Comparison of ENCODE assay signal across 8 cellular contexts in the genomic region with DNA sequence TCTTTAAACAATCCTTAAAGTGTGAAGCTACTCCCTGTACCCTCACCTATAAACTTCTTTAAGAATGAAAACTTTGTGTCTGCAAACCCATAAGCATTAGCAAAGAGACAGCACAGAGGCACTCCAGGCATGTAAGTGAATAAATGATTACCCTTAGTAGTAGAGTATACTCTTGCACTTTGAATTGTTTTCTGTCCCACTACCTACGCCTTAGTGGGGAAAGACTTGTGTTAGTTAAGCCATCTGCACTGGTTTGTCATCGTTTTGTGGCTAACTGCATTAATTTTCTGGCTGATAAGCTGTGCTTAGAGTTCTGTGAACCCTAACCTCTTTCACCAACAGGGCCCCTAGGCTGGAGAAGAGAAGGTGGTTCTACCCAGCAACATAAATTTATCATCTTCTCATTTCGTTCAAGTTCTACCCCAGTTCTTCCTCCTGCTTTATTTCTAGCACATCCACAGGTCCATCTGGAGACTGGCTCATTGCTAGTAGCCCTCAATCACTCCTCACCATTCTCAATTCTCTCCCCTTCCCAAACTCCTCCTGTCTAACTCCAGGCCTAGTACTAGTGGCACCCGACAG. TPM values are rescaled to one million over a fixed set of nuclear protein-coding genes. Genes with fewer than 3 reads are reported as not detected.
DNase-seq lines count a peak whose midpoint lies in the region; FAIRE-seq and TF ChIP-seq lines count a peak whose summit lies in the region.

No MANE protein-coding gene starts in this region.

- H3K27ac ChIP-seq in kidney (ENCODE audit: low read depth in 2 of 2, low read length in 2 of 2) (peak overlapping the region; percentile 81 to 85), subcutaneous abdominal adipose tissue (ENCODE audit: low read depth, low read length) (peak overlapping the region; percentile 75)

- no peaks in the 10 kb centered on the region for H3K27me3 Mint-ChIP-seq in activated naive CD8-positive, alpha-beta T cell

- H3K9me3 Mint-ChIP-seq in activated naive CD8-positive, alpha-beta T cell (ENCODE audit: low read depth): no peaks in the 10 kb centered on the region

- H3K36me3 ChIP-seq in kidney (ENCODE audit: control insufficient read depth in 1 of 2, insufficient read depth in 2 of 2, low read length in 2 of 2) (peaks cover 6 to 16% of the 10 kb centered on the region in 2 donors), subcutaneous abdominal adipose tissue (ENCODE audit: control insufficient read depth in 5 of 5, insufficient read depth in 5 of 5, low read length in 5 of 5) (peaks cover 2 to 10% (median 3%) of the 10 kb centered on the region in 5 donors)

- H3K4me3 Mint-ChIP-seq in activated naive CD8-positive, alpha-beta T cell: peak overlapping the region; percentile 95

- DNase-seq in NCI-H1092 treated with DMSO at 0.1 percent for 48 hours (lab: John Stamatoyannopoulos, UW): peak; percentile 21
- DNase-seq in NCI-H1092 (lab: John Stamatoyannopoulos, UW): no peak
- DNase-seq in kidney: no peak
- DNase-seq in KG1 (lab: John Stamatoyannopoulos, UW): no peak
- DNase-seq in NCI-H1417 (lab: John Stamatoyannopoulos, UW): no peak
- no peak for DNase-seq in posterior vena cava (ENCODE audit: low spot score)

- intact Hi-C loops in kidney (cut with DNase I): no loop called here
- intact Hi-C loops in posterior vena cava (cut with DNase I): loop anchor here in 1 of 2 donors (10.0 kb wide), 1 partner anchor 216 kb away; no protein-coding TSS in a partner anchor

- peak overlapping the region; percentile 80 to 87 for H3K4me3 ChIP-seq in kidney (ENCODE audit: low read length in 2 of 2)
- H3K4me3 ChIP-seq in subcutaneous abdominal adipose tissue (ENCODE audit: low read depth in 1 of 5, low read length in 5 of 5): peak overlapping the region; percentile 81 to 98 (median 91)

- FAIRE-seq in kidney (lab: Jason Lieb, UNC): no peak

- no peak for TF ChIP-seq CTCF in kidney (IDR thresholded peaks at IDR 0.05; ENCODE audit: borderline replicate concordance, extremely low read depth, insufficient read depth)

- H3K27me3 ChIP-seq in subcutaneous abdominal adipose tissue (ENCODE audit: control insufficient read depth in 5 of 5, insufficient read depth in 4 of 5, low read length in 5 of 5): no peaks in the 10 kb centered on the region

- peaks cover 26% of the 10 kb centered on the region for H3K4me1 Mint-ChIP-seq in activated naive CD8-positive, alpha-beta T cell (ENCODE audit: low read depth)

- no peaks in the 10 kb centered on the region for H3K9me3 ChIP-seq in kidney (ENCODE audit: control insufficient read depth in 1 of 2, low read length in 2 of 2)
- no peaks in the 10 kb centered on the region for H3K9me3 ChIP-seq in subcutaneous abdominal adipose tissue (ENCODE audit: control insufficient read depth in 5 of 5, low read length in 5 of 5)

- H3K27ac Mint-ChIP-seq in activated naive CD8-positive, alpha-beta T cell: peak overlapping the region; percentile 88

- peak overlapping the region; percentile 78 to 91 for H3K9ac ChIP-seq in kidney (ENCODE audit: low read length in 2 of 2)
- peak overlapping the region; percentile 57 to 90 (median 83) for H3K9ac ChIP-seq in subcutaneous abdominal adipose tissue (ENCODE audit: low read length in 5 of 5)

- H3K4me1 ChIP-seq in kidney (ENCODE audit: control insufficient read depth in 1 of 2, insufficient read depth in 1 of 2, low read depth in 1 of 2, low read length in 2 of 2): peaks cover 8 to 14% of the 10 kb centered on the region in 2 donors
- peaks cover 5 to 40% (median 34%) of the 10 kb centered on the region in 5 donors for H3K4me1 ChIP-seq in subcutaneous abdominal adipose tissue (ENCODE audit: control insufficient read depth in 5 of 5, insufficient read depth in 5 of 5, low read length in 5 of 5)

- H3K36me3 Mint-ChIP-seq in activated naive CD8-positive, alpha-beta T cell: peaks cover 5% of the 10 kb centered on the region

RNA-seq across cellular contexts. Expression of gene LMAN2L, which starts 0.7 kb away (rescaled TPM):
- 23.0 TPM for total RNA-seq in kidney
- polyA plus RNA-seq in kidney (ENCODE audit: insufficient read depth, low read depth, low replicate concordance): 25.3 TPM
- 10 to 100 TPM in 1 of 2 donors, 1 to 10 TPM in 1; 9.0 to 14.5 TPM for total RNA-seq in posterior vena cava

RNA-seq across cellular contexts. Expression of gene CNNM4, which starts 21.6 kb away (rescaled TPM):
- total RNA-seq in kidney (14.5 TPM), posterior vena cava (1 to 10 TPM; 3.4 to 4.0 TPM)
- 3.7 TPM for polyA plus RNA-seq in kidney (ENCODE audit: insufficient read depth, low read depth, low replicate concordance)
